Comparison of ENCODE assay signal across 25 cellular contexts in the genomic region with DNA sequence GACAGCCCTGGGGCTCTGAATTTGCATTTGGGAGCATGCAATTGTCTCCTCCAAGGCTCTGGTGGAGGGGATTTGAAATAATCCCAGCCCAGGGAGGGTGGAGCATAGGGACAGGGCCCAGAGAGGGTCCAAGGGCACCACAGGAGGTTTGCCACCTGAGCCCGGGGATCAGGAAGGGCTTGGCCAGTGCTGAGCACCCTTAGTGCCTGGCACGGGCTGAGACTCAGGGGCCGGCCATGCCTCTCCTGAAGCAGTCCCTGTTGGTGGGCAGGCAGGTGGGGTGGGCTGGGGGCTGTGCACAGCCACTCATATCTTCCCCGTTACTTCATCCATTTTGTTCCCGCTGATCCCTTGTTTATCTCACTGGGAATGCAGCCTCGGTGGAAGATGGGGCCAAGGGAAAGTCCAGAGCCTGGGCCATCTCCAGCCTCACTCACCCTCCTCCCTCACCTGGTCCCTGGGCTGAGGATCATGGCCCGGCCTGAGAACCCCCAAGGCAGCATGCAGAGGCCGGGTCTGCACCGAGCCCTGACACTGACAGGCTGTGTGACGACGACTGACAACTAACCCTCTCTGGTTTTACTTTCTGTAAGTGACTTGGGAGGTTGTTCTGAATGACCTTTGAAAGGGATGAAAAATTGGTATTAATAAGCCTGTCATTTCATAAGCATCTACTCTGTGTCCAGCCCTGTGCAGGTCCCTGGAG. TPM values are rescaled to one million over a fixed set of nuclear protein-coding genes. Genes with fewer than 3 reads are reported as not detected.
DNase-seq lines count a peak whose midpoint lies in the region; ATAC-seq and TF ChIP-seq lines count a peak whose summit lies in the region.
"Had no signal": no experiment of that assay in that cellular context is flagged by ENCODE, and none has a peak within 500 bp of the region (broad histone marks: within the 10 kb centered on the region; RNA-seq: fewer than 3 reads in every experiment).

No MANE protein-coding gene starts in this region.

- CTCF ChIA-PET in SK-N-SH (lab: Yijun Ruan, JAX) = no interaction called here

- H3K4me1 Mint-ChIP-seq in activated T-cell treated with anti-CD3 and anti-CD28 coated beads, Interleukin-2, amount 50 U/mL, for 24 hours (ENCODE audit: low read depth) = peaks cover 7% of the 10 kb centered on the region
- H3K4me1 Mint-ChIP-seq: B cell had no signal

- H3K27me3 ChIP-seq in SK-N-SH (ENCODE audit: insufficient read depth) (no peaks in the 10 kb centered on the region), layer of hippocampus (ENCODE audit: control insufficient read depth, insufficient read depth, low read length) (no peaks in the 10 kb centered on the region)
- H3K27me3 ChIP-seq: MG63, SJCRH30 had no signal

- H3K9me3 ChIP-seq in SK-N-SH = no peaks in the 10 kb centered on the region
- H3K9me3 ChIP-seq: MG63, SJCRH30 had no signal

- H3K27me3 Mint-ChIP-seq in activated T-cell treated with anti-CD3 and anti-CD28 coated beads, Interleukin-2, amount 50 U/mL, for 24 hours = no peaks in the 10 kb centered on the region
- H3K27me3 Mint-ChIP-seq: B cell had no signal

- no peak for TF ChIP-seq RAD21 in SK-N-SH (IDR thresholded peaks at IDR 0.05; ENCODE audit: low read length)

- H3K27ac ChIP-seq in SK-N-SH (ENCODE audit: low read depth in 2 of 2, low read length in 1 of 2) = no peak overlapping the region
- peak overlapping the region; percentile 75 for H3K27ac ChIP-seq in cingulate gyrus (ENCODE audit: low read depth, low read length)
- peak overlapping the region; percentile 73 for H3K27ac ChIP-seq in layer of hippocampus (ENCODE audit: low read depth, low read length)
- H3K27ac ChIP-seq in temporal lobe (ENCODE audit: low read depth, low read length) = peak overlapping the region; percentile 90
- H3K27ac ChIP-seq: 22Rv1, C4-2B, GM23248, SJCRH30 had no signal

- WGBS in SK-N-SH (ENCODE audit: low lambda C conversion rate) = over 99% methylated on average over 10 of the region's 11 CpGs

- H3K79me2 ChIP-seq in SK-N-SH (ENCODE audit: insufficient read depth) = peaks cover 41% of the 10 kb centered on the region; the same call in 1 of the 2 replicates

- H3K4me2 ChIP-seq in SK-N-SH = no peak overlapping the region

- H3K4me3 Mint-ChIP-seq in activated T-cell treated with anti-CD3 and anti-CD28 coated beads, Interleukin-2, amount 50 U/mL, for 24 hours = no peak overlapping the region
- H3K4me3 Mint-ChIP-seq: B cell; CD8-positive, alpha-beta T cell; H9 had no signal

- DNase-seq in SK-N-SH (peak; percentile 27), NCI-H748 (lab: John Stamatoyannopoulos, UW; ENCODE audit: unreplicated experiment) (no peak)
- no peak for DNase-seq in activated CD4-positive, alpha-beta T cell treated with anti-CD3 and anti-CD28 coated beads, Interleukin-2, amount 50 U/mL, for 48 hours
- DNase-seq in activated T-cell treated with anti-CD3 and anti-CD28 coated beads, Interleukin-2, amount 50 U/mL, for 24 hours = no peak
- DNase-seq: Caco-2; CD8-positive, alpha-beta T cell; GM23248; H9; KBM-7; MG63; NCI-H1417; NCI-H1694 treated with DMSO at 0.1 percent for 48 hours; NCI-H2081; NCI-H2227 treated with DMSO at 0.1 percent for 48 hours; NCI-H526 treated with DMSO at 0.1 percent for 48 hours; SJCRH30 had no signal

- POLR2A ChIA-PET in SK-N-SH (lab: Yijun Ruan, JAX) = interaction anchor here (1.2 kb wide), 1 partner anchor 15 kb away, joined by 3 read pairs; no protein-coding TSS in a partner anchor

- H3K36me3 Mint-ChIP-seq in activated T-cell treated with anti-CD3 and anti-CD28 coated beads, Interleukin-2, amount 50 U/mL, for 24 hours (ENCODE audit: low read depth) = peaks cover 26% of the 10 kb centered on the region

- H3F3A ChIP-seq in SK-N-SH (replicated peaks; ENCODE audit: insufficient read depth) = no peaks in the 10 kb centered on the region

- peaks cover 15% of the 10 kb centered on the region for H4K20me1 ChIP-seq in SK-N-SH (ENCODE audit: insufficient read depth)

- H3K9ac ChIP-seq in SK-N-SH = no peak overlapping the region
- H3K9ac ChIP-seq: GM23248 had no signal

- no peaks in the 10 kb centered on the region for H3K36me3 ChIP-seq in SK-N-SH (replicated peaks in 1 of 2; ENCODE audit: control insufficient read depth in 1 of 2, insufficient read depth in 2 of 2, low read length in 1 of 2)
- H3K36me3 ChIP-seq: MG63, SJCRH30 had no signal

- H3K4me3 ChIP-seq in SK-N-SH (ENCODE audit: low read depth in 2 of 2, low read length in 1 of 2) = no peak overlapping the region
- H3K4me3 ChIP-seq: GM12878, GM23248, MG63, SJCRH30 had no signal

- no peak for TF ChIP-seq CTCF in SK-N-SH (IDR thresholded peaks at IDR 0.05)

- no peak overlapping the region for H3K27ac Mint-ChIP-seq in activated T-cell treated with anti-CD3 and anti-CD28 coated beads, Interleukin-2, amount 50 U/mL, for 24 hours
- H3K27ac Mint-ChIP-seq: B cell; CD8-positive, alpha-beta T cell; H9 had no signal

- TF ChIP-seq EP300 in SK-N-SH (IDR thresholded peaks at IDR 0.05; ENCODE audit: borderline replicate concordance in 1 of 2, low read depth in 1 of 2, low read length in 1 of 2) = no peak

- no peak overlapping the region for H2AFZ ChIP-seq in SK-N-SH (ENCODE audit: low read depth)
- H2AFZ ChIP-seq: GM23248 had no signal

- no peaks in the 10 kb centered on the region for H3K9me2 ChIP-seq in SK-N-SH

- ATAC-seq in SK-N-SH treated with all-trans-retinoic acid at 6 μM for 48 hours = no peak
- ATAC-seq: CD8-positive, alpha-beta T cell; GM12878; Right ventricle myocardium inferior had no signal

- H3K4me1 ChIP-seq in SK-N-SH (ENCODE audit: control insufficient read depth in 1 of 2, insufficient read depth in 2 of 2, low read depth in 1 of 2, low read length in 1 of 2) = no peaks in the 10 kb centered on the region; a peak in 1 of 4 replicates
- H3K4me1 ChIP-seq: Caco-2, SJCRH30 had no signal

- H3K9me3 Mint-ChIP-seq in activated T-cell treated with anti-CD3 and anti-CD28 coated beads, Interleukin-2, amount 50 U/mL, for 24 hours = no peaks in the 10 kb centered on the region

TF ChIP-seq in SK-N-SH, 30 proteins besides CTCF, POLR2A, EP300 and RAD21 (continues in another document):
- no peak for TF ChIP-seq TCF12 (IDR thresholded peaks at IDR 0.05)
- TF ChIP-seq, protein P1, sequence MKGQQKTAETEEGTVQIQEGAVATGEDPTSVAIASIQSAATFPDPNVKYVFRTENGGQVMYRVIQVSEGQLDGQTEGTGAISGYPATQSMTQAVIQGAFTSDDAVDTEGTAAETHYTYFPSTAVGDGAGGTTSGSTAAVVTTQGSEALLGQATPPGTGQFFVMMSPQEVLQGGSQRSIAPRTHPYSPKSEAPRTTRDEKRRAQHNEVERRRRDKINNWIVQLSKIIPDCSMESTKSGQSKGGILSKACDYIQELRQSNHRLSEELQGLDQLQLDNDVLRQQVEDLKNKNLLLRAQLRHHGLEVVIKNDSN (IDR thresholded peaks at IDR 0.05; ENCODE audit: borderline replicate concordance, low read depth) = no peak
- TF ChIP-seq YY1 (IDR thresholded peaks at IDR 0.05; ENCODE audit: low read depth) = no peak
- TF ChIP-seq FOXM1 (IDR thresholded peaks at IDR 0.05; ENCODE audit: low read depth) = no peak
- TF ChIP-seq MEF2A (IDR thresholded peaks at IDR 0.05; ENCODE audit: borderline replicate concordance, low read depth) = no peak
- no peak for TF ChIP-seq GATA2 (CRISPR knock-in tag; IDR thresholded peaks at IDR 0.05)
- TF ChIP-seq EZH2phosphoT487 (IDR thresholded peaks at IDR 0.05; ENCODE audit: borderline replicate concordance, low read depth) = no peak
- TF ChIP-seq FOXJ3 (CRISPR knock-in tag; IDR thresholded peaks at IDR 0.05) = no peak
- TF ChIP-seq, protein P2, sequence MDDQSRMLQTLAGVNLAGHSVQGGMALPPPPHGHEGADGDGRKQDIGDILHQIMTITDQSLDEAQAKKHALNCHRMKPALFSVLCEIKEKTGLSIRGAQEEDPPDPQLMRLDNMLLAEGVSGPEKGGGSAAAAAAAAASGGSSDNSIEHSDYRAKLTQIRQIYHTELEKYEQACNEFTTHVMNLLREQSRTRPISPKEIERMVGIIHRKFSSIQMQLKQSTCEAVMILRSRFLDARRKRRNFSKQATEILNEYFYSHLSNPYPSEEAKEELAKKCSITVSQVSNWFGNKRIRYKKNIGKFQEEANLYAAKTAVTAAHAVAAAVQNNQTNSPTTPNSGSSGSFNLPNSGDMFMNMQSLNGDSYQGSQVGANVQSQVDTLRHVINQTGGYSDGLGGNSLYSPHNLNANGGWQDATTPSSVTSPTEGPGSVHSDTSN (IDR thresholded peaks at IDR 0.05) = no peak

TF ChIP-seq in SK-N-SH treated with all-trans-retinoic acid at 6 μM for 48 hours, 23 proteins besides CTCF, POLR2A, EP300 and RAD21 (continues in another document):
- TF ChIP-seq ZNF70 (CRISPR knock-in tag; IDR thresholded peaks at IDR 0.05) (no peak), GLIS3 (CRISPR knock-in tag; IDR thresholded peaks at IDR 0.05) (no peak), ZFP30 (CRISPR knock-in tag; IDR thresholded peaks at IDR 0.05) (no peak), RARB (CRISPR knock-in tag; IDR thresholded peaks at IDR 0.05) (no peak), CSDC2 (CRISPR knock-in tag; IDR thresholded peaks at IDR 0.05) (no peak), PPARA (CRISPR knock-in tag; IDR thresholded peaks at IDR 0.05; ENCODE audit: borderline replicate concordance) (no peak), ZNF565 (CRISPR knock-in tag; conservative IDR thresholded peaks at IDR 0.05; ENCODE audit: low read depth) (no peak), ISL1 (CRISPR knock-in tag; IDR thresholded peaks at IDR 0.05) (no peak), OSR1 (CRISPR knock-in tag; IDR thresholded peaks at IDR 0.05) (no peak), TCF4 (CRISPR knock-in tag; IDR thresholded peaks at IDR 0.05; ENCODE audit: borderline replicate concordance) (no peak), ZFP3 (CRISPR knock-in tag; IDR thresholded peaks at IDR 0.05) (no peak), SNAI2 (CRISPR knock-in tag; IDR thresholded peaks at IDR 0.05) (no peak), ZNF8 (CRISPR knock-in tag; IDR thresholded peaks at IDR 0.05) (no peak)

RNA-seq across cellular contexts. Expression of a gene that starts 38.5 kb away (rescaled TPM):
- 19.5 and 27.4 TPM in 2 replicates for polyA plus RNA-seq in SK-N-SH (2012; rRNA removed)
- polyA plus RNA-seq in SK-N-SH (2012; cell fraction: cytosol; rRNA removed) = 9.2 and 11.0 TPM in 2 replicates
- polyA plus RNA-seq in SK-N-SH (2012; cell fraction: nucleus; rRNA removed) = 71.9 and 88.4 TPM in 2 replicates
- total RNA-seq in temporal lobe = 39.1 TPM

Comparison
In these comparisons a context has a peak if more than half of its experiments do, and no peak if none do; other contexts are left out.
1. H3K27ac ChIP-seq: peak in cingulate gyrus (single experiment), layer of hippocampus (single experiment) and temporal lobe (single experiment); none in SK-N-SH (0 of 2).